ENCODE assay signal across 8 cellular contexts in genomic region chr12:113221997-113222729, GRCh38. TPM values are rescaled to one million over a fixed set of nuclear protein-coding genes. Genes with fewer than 3 reads are reported as not detected.
DNase-seq lines count a peak whose midpoint lies in the region; ATAC-seq lines count a peak whose summit lies in the region.

No MANE protein-coding gene starts in this region.

- peaks cover 0 to 11% (median 0%) of the 10 kb centered on the region in 3 donors for H3K36me3 Mint-ChIP-seq in CD8-positive, alpha-beta memory T cell

- no peaks in the 10 kb centered on the region for H3K27me3 ChIP-seq in CD8-positive, alpha-beta memory T cell (ENCODE audit: insufficient read depth, low read length, poor library complexity, severe bottlenecking)
- no peaks in the 10 kb centered on the region for H3K27me3 ChIP-seq in muscle layer of colon (ENCODE audit: control insufficient read depth in 1 of 2, insufficient read depth in 2 of 2, low read length in 2 of 2)

- CTCF ChIA-PET in CD8-positive, alpha-beta memory T cell (lab: Charles Lee): interaction anchor here (0.6 to 4.3 kb wide), 7 partner anchors 11 to 48 kb away, joined by 3 to 22 read pairs (median 3); no protein-coding TSS in a partner anchor

- peak overlapping the region; percentile 84 to 93 (median 87) for H3K4me3 Mint-ChIP-seq in CD8-positive, alpha-beta memory T cell

- peaks cover 3% of the 10 kb centered on the region for H3K36me3 ChIP-seq in CD8-positive, alpha-beta memory T cell (ENCODE audit: insufficient read depth, low read length)
- peaks cover 7% of the 10 kb centered on the region for H3K36me3 ChIP-seq in muscle layer of colon (ENCODE audit: insufficient read depth, low read length)

- peak overlapping the region; percentile 79 for H3K27ac ChIP-seq in CD8-positive, alpha-beta memory T cell (ENCODE audit: low read depth, low read length)
- H3K27ac ChIP-seq in caudate nucleus (ENCODE audit: low read depth, low read length): peak overlapping the region; percentile 63
- H3K27ac ChIP-seq in muscle layer of colon (ENCODE audit: low read depth, low read length): peak overlapping the region; percentile 95

- POLR2A ChIA-PET in CD8-positive, alpha-beta memory T cell (lab: Charles Lee): interaction anchor here (1.1 to 2.3 kb wide), 3 partner anchors 14 to 37 kb away, joined by 4 to 11 read pairs (median 11); partner anchors contain the start of genes DDX54 and RITA1

- H3K9me3 ChIP-seq in CD8-positive, alpha-beta memory T cell (ENCODE audit: low read length): no peaks in the 10 kb centered on the region
- no peaks in the 10 kb centered on the region for H3K9me3 ChIP-seq in muscle layer of colon (ENCODE audit: low read length)

- DNase-seq in CD8-positive, alpha-beta memory T cell: peak in 1 of 5 donors; percentile 51
- peak; percentile 71 for DNase-seq in NAMALWA (ENCODE audit: low spot score)
- peak in 1 of 61 donors; percentile 46 for DNase-seq in caudate nucleus (lab: John Stamatoyannopoulos, UW)
- no peak for DNase-seq in ACHN
- DNase-seq in UCSD-AML1 (lab: John Stamatoyannopoulos, UW; ENCODE audit: unreplicated experiment): no peak

- in situ Hi-C loops in ACHN (cut with HindIII; ENCODE audit: low pct_ligation_motif_present, low pct_unique_long_range_greater_than_20kb, low sequenced_read_pairs): no loop called here

- ATAC-seq in GM21381 (IDR thresholded peaks at IDR 0.05; ENCODE audit: unreplicated experiment) (no peak), HG03196 (IDR thresholded peaks at IDR 0.05; ENCODE audit: unreplicated experiment) (no peak)

- no peaks in the 10 kb centered on the region for H3K27me3 Mint-ChIP-seq in CD8-positive, alpha-beta memory T cell

- H3K9me3 Mint-ChIP-seq in CD8-positive, alpha-beta memory T cell: no peaks in the 10 kb centered on the region

- H3K9ac ChIP-seq in muscle layer of colon (ENCODE audit: low read length): peak overlapping the region; percentile 54

- peak overlapping the region; percentile 47 to 93 (median 90) for H3K27ac Mint-ChIP-seq in CD8-positive, alpha-beta memory T cell

- H3K4me1 ChIP-seq in CD8-positive, alpha-beta memory T cell (ENCODE audit: insufficient read depth, low read length): peaks cover 37% of the 10 kb centered on the region
- H3K4me1 ChIP-seq in muscle layer of colon (ENCODE audit: insufficient read depth, low read length): peaks cover 22% of the 10 kb centered on the region

- peaks cover 26 to 36% (median 34%) of the 10 kb centered on the region in 3 donors for H3K4me1 Mint-ChIP-seq in CD8-positive, alpha-beta memory T cell

- peak overlapping the region; percentile 81 for H3K4me3 ChIP-seq in CD8-positive, alpha-beta memory T cell (ENCODE audit: low read length)
- peak overlapping the region; percentile 66 to 95 for H3K4me3 ChIP-seq in muscle layer of colon (ENCODE audit: low read depth in 1 of 2, low read length in 2 of 2)

RNA-seq across cellular contexts. Expression of gene TPCN1, which starts 0.9 kb away (rescaled TPM):
- total RNA-seq in CD8-positive, alpha-beta memory T cell: 10 to 100 TPM; 21.3 to 24.1 TPM
- polyA plus RNA-seq in CD8-positive, alpha-beta memory T cell: 10.1 TPM

RNA-seq across cellular contexts. Expression of gene RITA1, which starts 36.6 kb away (rescaled TPM):
- 10 to 100 TPM; 21.1 to 22.5 TPM for total RNA-seq in CD8-positive, alpha-beta memory T cell
- 27.4 TPM for polyA plus RNA-seq in CD8-positive, alpha-beta memory T cell

RNA-seq across cellular contexts. Expression of gene DDX54, which starts 36.9 kb away (rescaled TPM):
- 100 to 1,000 TPM; 131 to 133 TPM for total RNA-seq in CD8-positive, alpha-beta memory T cell
- polyA plus RNA-seq in CD8-positive, alpha-beta memory T cell: 47.7 TPM
